In genomic region chr17:78794399-78794798, GRCh38 we compare ENCODE assay signal across 25 cellular contexts. TPM values are rescaled to one million over a fixed set of nuclear protein-coding genes. Genes with fewer than 3 reads are reported as not detected.
A peak's percentile ranks its signal among the peaks of the same experiment; 100 is the strongest.
DNase-seq lines count a peak whose midpoint lies in the region; ATAC-seq and TF ChIP-seq lines count a peak whose summit lies in the region.
"Had no signal": no experiment of that assay in that cellular context is flagged by ENCODE, and none has a peak within 500 bp of the region (broad histone marks: within the 10 kb centered on the region; RNA-seq: fewer than 3 reads in every experiment).

No MANE protein-coding gene starts in this region.

- H3K27me3 Mint-ChIP-seq in H9 (ENCODE audit: low read depth) = no peaks in the 10 kb centered on the region
- no peaks in the 10 kb centered on the region for H3K27me3 Mint-ChIP-seq in stimulated activated naive B cell treated with anti-CD40 and anti-IgM and Interleukin-4, amounts not matched to agents 10 μg/mL and 1 μg/mL and 100 μg/mL, for 72 hours

- H3T11ph ChIP-seq in H9 (ENCODE audit: low read length) = no peak overlapping the region

- no peak overlapping the region for H2BK120ac ChIP-seq in H9 (ENCODE audit: low read depth, low read length, poor library complexity, severe bottlenecking)
- H2BK120ac ChIP-seq in mesenchymal stem cell (ENCODE audit: low read depth, low read length) = no peak overlapping the region

- H3K14ac ChIP-seq in H9 (ENCODE audit: insufficient read depth, low read length) = no peak overlapping the region
- no peak overlapping the region for H3K14ac ChIP-seq in mesenchymal stem cell (ENCODE audit: low read length in 2 of 2)

- H3K4ac ChIP-seq in H9 (ENCODE audit: low read depth, low read length) = no peak overlapping the region
- H3K4ac ChIP-seq in mesenchymal stem cell (ENCODE audit: low read depth in 1 of 2, low read length in 2 of 2) = no peak overlapping the region

- H3K4me1 Mint-ChIP-seq in H9 = peaks cover 7 to 10% of the 10 kb centered on the region in 2 experiments
- H3K4me1 Mint-ChIP-seq in stimulated activated naive B cell treated with anti-CD40 and anti-IgM and Interleukin-4, amounts not matched to agents 10 μg/mL and 1 μg/mL and 100 μg/mL, for 72 hours = peaks cover 11 to 27% of the 10 kb centered on the region in 2 donors

- H2BK12ac ChIP-seq in H9 (ENCODE audit: insufficient read length, low read depth, low read length) = no peak overlapping the region
- H2BK12ac ChIP-seq in mesenchymal stem cell (ENCODE audit: low read length in 2 of 2) = no peak overlapping the region

- DNase-seq in cardiac muscle cell (ENCODE audit: low read depth in 1 of 2, low spot score in 1 of 2) (no peak), Right ventricle myocardium superior (no peak), H9 (no peak), mesenchymal stem cell (no peak), DMS53 treated with DMSO at 0.1 percent for 48 hours (lab: John Stamatoyannopoulos, UW; ENCODE audit: unreplicated experiment) (no peak), upper lobe of right lung (no peak), NCI-H1930 (lab: John Stamatoyannopoulos, UW) (no peak)
- no peak for DNase-seq in stimulated activated naive B cell treated with anti-CD40 and anti-IgM and Interleukin-4, amounts not matched to agents 10 μg/mL and 1 μg/mL and 100 μg/mL, for 72 hours
- DNase-seq: activated CD4-positive, alpha-beta T cell treated with anti-CD3 and anti-CD28 coated beads, Interleukin-2, amount 50 U/mL, for 48 hours; activated naive CD4-positive, alpha-beta T cell treated with anti-CD3 and anti-CD28 coated beads, Interleukin-2, amount 50 U/mL, for 16 hours; DMS53; foreskin keratinocyte; GF-D8; KG1; mucosa of descending colon; NCI-H1694; NCI-H526; nucleus accumbens; Peyer's patch; substantia nigra; uterus had no signal

- H3K4me3 ChIP-seq in cardiac muscle cell (no peak overlapping the region), mesenchymal stem cell (ENCODE audit: insufficient read depth in 1 of 2, low read depth in 1 of 2, low read length in 2 of 2) (no peak overlapping the region), upper lobe of right lung (no peak overlapping the region)
- H3K4me3 ChIP-seq: ascending aorta, mucosa of descending colon, Peyer's patch, uterus had no signal

- H3K4me1 ChIP-seq in cardiac muscle cell (ENCODE audit: low read depth) (peaks cover 6% of the 10 kb centered on the region), H9 (ENCODE audit: insufficient read depth, low read length) (no peaks in the 10 kb centered on the region), mesenchymal stem cell (ENCODE audit: control insufficient read depth, insufficient read depth, low read depth, low read length) (peaks cover 7% of the 10 kb centered on the region), upper lobe of right lung (peaks cover 37% of the 10 kb centered on the region)
- H3K4me1 ChIP-seq: foreskin keratinocyte, uterus had no signal

- H4K8ac ChIP-seq in H9 (replicated peaks; ENCODE audit: insufficient read length, low read depth, low read length) (no peak overlapping the region), mesenchymal stem cell (ENCODE audit: low read length) (no peak overlapping the region)

- no peak overlapping the region for H3K4me3 Mint-ChIP-seq in H9
- no peak overlapping the region for H3K4me3 Mint-ChIP-seq in stimulated activated naive B cell treated with anti-CD40 and anti-IgM and Interleukin-4, amounts not matched to agents 10 μg/mL and 1 μg/mL and 100 μg/mL, for 72 hours
- H3K4me3 Mint-ChIP-seq: T-helper 1 cell treated with Interleukin-12 subunit alpha and Interleukin-12 subunit beta and Interleukin-4 antibody, amounts not matched to agents 30 μg/mL and 1 μg/mL, for 36 hours had no signal

- WGBS in H9 (ENCODE audit: extremely low coverage, insufficient read length, low lambda C conversion rate) = no CpG with 5 or more reads among the region's 16 CpGs
- WGBS in mesenchymal stem cell = 98% methylated on average over 16 of the region's 16 CpGs

- H3K27me3 ChIP-seq in cardiac muscle cell (no peaks in the 10 kb centered on the region), H9 (ENCODE audit: insufficient read depth, low read length) (no peaks in the 10 kb centered on the region), mesenchymal stem cell (ENCODE audit: control insufficient read depth in 1 of 2, insufficient read depth in 1 of 2, low read length in 2 of 2) (no peaks in the 10 kb centered on the region), upper lobe of right lung (no peaks in the 10 kb centered on the region)
- H3K27me3 ChIP-seq: ascending aorta, foreskin keratinocyte, Peyer's patch, uterus had no signal

- no peak overlapping the region for H4K5ac ChIP-seq in H9 (ENCODE audit: insufficient read length, low read depth, low read length)

- no peak overlapping the region for H4K91ac ChIP-seq in H9 (ENCODE audit: insufficient read length, low read depth, low read length)
- peak overlapping the region; percentile 15 for H4K91ac ChIP-seq in mesenchymal stem cell (ENCODE audit: low read length)

- H2BK20ac ChIP-seq in H9 (ENCODE audit: low read depth, low read length, poor library complexity, severe bottlenecking) = no peak overlapping the region

- H2AK5ac ChIP-seq in H9 (ENCODE audit: insufficient read length, low read length) = no peak overlapping the region
- H2AK5ac ChIP-seq in mesenchymal stem cell (ENCODE audit: low read length, severe bottlenecking) = no peak overlapping the region

- H2BK15ac ChIP-seq in H9 (ENCODE audit: low read depth, low read length) (no peak overlapping the region), mesenchymal stem cell (ENCODE audit: low read depth, poor library complexity, severe bottlenecking) (no peak overlapping the region)

- H3K9me3 ChIP-seq in cardiac muscle cell (ENCODE audit: low read depth) = no peaks in the 10 kb centered on the region
- H3K9me3 ChIP-seq in H9 (ENCODE audit: control insufficient read depth, low read depth, low read length) = no peaks in the 10 kb centered on the region
- no peaks in the 10 kb centered on the region for H3K9me3 ChIP-seq in mesenchymal stem cell (ENCODE audit: control insufficient read depth, low read length)
- no peaks in the 10 kb centered on the region for H3K9me3 ChIP-seq in upper lobe of right lung
- H3K9me3 ChIP-seq: ascending aorta, mucosa of descending colon, Peyer's patch, uterus had no signal

- H3K23me2 ChIP-seq in H9 (ENCODE audit: insufficient read length, low read depth, low read length, poor library complexity, severe bottlenecking) = no peaks in the 10 kb centered on the region

- TF ChIP-seq CTCF in cardiac muscle cell (IDR thresholded peaks at IDR 0.05; ENCODE audit: low read depth, low read length) (no peak), H9 (conservative IDR thresholded peaks at IDR 0.05) (no peak), upper lobe of right lung (IDR thresholded peaks at IDR 0.05) (no peak)

- H2BK5ac ChIP-seq in H9 (ENCODE audit: insufficient read length, low read length) (no peak overlapping the region), mesenchymal stem cell (ENCODE audit: low read depth, low read length, poor library complexity, severe bottlenecking) (no peak overlapping the region)

- H3K56ac ChIP-seq in H9 (ENCODE audit: insufficient read length, low read depth, low read length) = no peak overlapping the region

- H3K27ac ChIP-seq in cardiac muscle cell (peak overlapping the region; percentile 51), H9 (ENCODE audit: insufficient read length, low read depth, low read length) (no peak overlapping the region), mesenchymal stem cell (ENCODE audit: low read length, poor library complexity, severe bottlenecking) (no peak overlapping the region), upper lobe of right lung (no peak overlapping the region)
- H3K27ac ChIP-seq: ascending aorta, C4-2B, foreskin keratinocyte, Peyer's patch, uterus had no signal

- no peaks in the 10 kb centered on the region; the same call in 1 of the 2 replicates for H3K79me2 ChIP-seq in H9 (ENCODE audit: insufficient read depth, low read length)

- H3K18ac ChIP-seq in H9 (ENCODE audit: insufficient read length, low read depth, low read length) = no peak overlapping the region
- H3K18ac ChIP-seq in mesenchymal stem cell (ENCODE audit: low read depth in 1 of 2, low read length in 2 of 2) = no peak overlapping the region

- H3K27ac Mint-ChIP-seq in H9 = peak overlapping the region; percentile 1 to 28 (median 15); a peak in 5 of 7 replicates
- peak overlapping the region; percentile 79 for H3K27ac Mint-ChIP-seq in stimulated activated naive B cell treated with anti-CD40 and anti-IgM and Interleukin-4, amounts not matched to agents 10 μg/mL and 1 μg/mL and 100 μg/mL, for 72 hours

- no peak overlapping the region for H3K9ac ChIP-seq in H9 (ENCODE audit: extremely low read depth, insufficient read length, low read length)
- no peak overlapping the region for H3K9ac ChIP-seq in mesenchymal stem cell (ENCODE audit: low read length)

- H3K23ac ChIP-seq in H9 (ENCODE audit: insufficient read length, low read depth, low read length) (no peak overlapping the region), mesenchymal stem cell (ENCODE audit: low read length in 2 of 2) (no peak overlapping the region)

- no peaks in the 10 kb centered on the region for H4K20me1 ChIP-seq in H9 (ENCODE audit: control insufficient read depth, insufficient read depth, insufficient read length)

- peaks cover 32 to 81% (median 65%) of the 10 kb centered on the region in 3 experiments for H3K36me3 Mint-ChIP-seq in H9 (ENCODE audit: insufficient read depth in 1 of 3, low read depth in 3 of 3)
- peaks cover 54 to 75% of the 10 kb centered on the region in 2 donors for H3K36me3 Mint-ChIP-seq in stimulated activated naive B cell treated with anti-CD40 and anti-IgM and Interleukin-4, amounts not matched to agents 10 μg/mL and 1 μg/mL and 100 μg/mL, for 72 hours

- H3K79me1 ChIP-seq in H9 (ENCODE audit: insufficient read depth, low read depth, low read length, poor library complexity, severe bottlenecking) = no peaks in the 10 kb centered on the region
- H3K79me1 ChIP-seq in mesenchymal stem cell (replicated peaks; ENCODE audit: low read length, poor library complexity, severe bottlenecking) = peaks cover 23% of the 10 kb centered on the region

- H2AFZ ChIP-seq in H9 (ENCODE audit: low read length) (no peak overlapping the region), mesenchymal stem cell (ENCODE audit: low read depth, low read length) (no peak overlapping the region)

- H3K4me2 ChIP-seq in H9 (ENCODE audit: insufficient read depth, insufficient read length, low read length) (no peak overlapping the region), mesenchymal stem cell (ENCODE audit: low read length, poor library complexity, severe bottlenecking) (no peak overlapping the region)

- ATAC-seq in Right ventricle myocardium superior (ENCODE audit: poor library complexity) = no peak
- no peak for ATAC-seq in stimulated activated naive B cell treated with anti-CD40 and anti-IgM and Interleukin-4, amounts not matched to agents 10 μg/mL and 1 μg/mL and 100 μg/mL, for 72 hours (replicated peaks)
- ATAC-seq in upper lobe of right lung = no peak
- ATAC-seq: foreskin keratinocyte, HCT116, mucosa of descending colon had no signal

- H3K36me3 ChIP-seq in cardiac muscle cell (peaks cover 10% of the 10 kb centered on the region), mesenchymal stem cell (ENCODE audit: control insufficient read depth in 1 of 2, insufficient read depth in 2 of 2, low read depth in 1 of 2, low read length in 2 of 2) (peaks cover 71 to 80% of the 10 kb centered on the region in 2 experiments), upper lobe of right lung (peaks cover 60% of the 10 kb centered on the region)
- H3K36me3 ChIP-seq: uterus had no signal

- intact Hi-C loops in Right ventricle myocardium superior (cut with DNase I) = loop anchor here (10.0 kb wide), 1 partner anchor 50 kb away; no protein-coding TSS in a partner anchor
- intact Hi-C loops in upper lobe of right lung (cut with DNase I) = no loop called here

- H3K9me3 Mint-ChIP-seq in H9 = no peaks in the 10 kb centered on the region
- H3K9me3 Mint-ChIP-seq in stimulated activated naive B cell treated with anti-CD40 and anti-IgM and Interleukin-4, amounts not matched to agents 10 μg/mL and 1 μg/mL and 100 μg/mL, for 72 hours = no peaks in the 10 kb centered on the region
- H3K9me3 Mint-ChIP-seq: T-helper 1 cell treated with Interleukin-12 subunit alpha and Interleukin-12 subunit beta and Interleukin-4 antibody, amounts not matched to agents 30 μg/mL and 1 μg/mL, for 36 hours had no signal

RNA-seq across cellular contexts. Expression of gene CYTH1, which starts 12.3 kb away (rescaled TPM):
- 25.2 and 39.6 TPM in 2 replicates for total RNA-seq in cardiac muscle cell
- 21.9 and 36.4 TPM in 2 replicates for polyA plus RNA-seq in cardiac muscle cell
- total RNA-seq in Right ventricle myocardium superior = 32.3 TPM
- 9.7 and 11.2 TPM in 2 replicates for total RNA-seq in H9 (2021)
- 15.0 TPM for polyA plus RNA-seq in mesenchymal stem cell (2013, experiment 1 of 2)
- 14.3 TPM for polyA plus RNA-seq in mesenchymal stem cell (2013, experiment 2 of 2)
- total RNA-seq in upper lobe of right lung = 103 TPM

RNA-seq across cellular contexts. Expression of gene USP36, which starts 46.2 kb away (rescaled TPM):
- 18.9 and 27.8 TPM in 2 replicates for total RNA-seq in cardiac muscle cell
- polyA plus RNA-seq in cardiac muscle cell = 27.1 and 35.4 TPM in 2 replicates
- 17.8 TPM for total RNA-seq in Right ventricle myocardium superior
- total RNA-seq in H9 (2021) = 101 and 106 TPM in 2 replicates
- polyA plus RNA-seq in mesenchymal stem cell (2013, experiment 1 of 2) = 31.5 TPM
- 30.8 TPM for polyA plus RNA-seq in mesenchymal stem cell (2013, experiment 2 of 2)
- total RNA-seq in upper lobe of right lung = 69.6 TPM
